ENCODE assay signal across 16 cellular contexts in genomic region chr3:37700849-37701248, GRCh38.
DNase-seq lines count a peak whose midpoint lies in the region; ATAC-seq and TF ChIP-seq lines count a peak whose summit lies in the region.
"Had no signal": no experiment of that assay in that cellular context is flagged by ENCODE, and none has a peak within 500 bp of the region (broad histone marks: within the 10 kb centered on the region; RNA-seq: fewer than 3 reads in every experiment).

No MANE protein-coding gene starts in this region.

- H3K4me3 ChIP-seq in body of pancreas (no peak overlapping the region), heart left ventricle (no peak overlapping the region), smooth muscle cell (no peak overlapping the region)
- H3K4me3 ChIP-seq: testis had no signal

- H3K36me3 ChIP-seq in body of pancreas (replicated peaks in 1 of 2; ENCODE audit: insufficient read depth in 1 of 2, low read depth in 2 of 2): no peaks in the 10 kb centered on the region
- peaks cover 0 to 5% (median 0%) of the 10 kb centered on the region in 9 donors for H3K36me3 ChIP-seq in heart left ventricle
- H3K36me3 ChIP-seq in smooth muscle cell (ENCODE audit: low read depth): no peaks in the 10 kb centered on the region

- intact Hi-C loops in body of pancreas (cut with DNase I) (no loop called here), heart left ventricle (cut with DNase I) (loop anchor here in 1 of 10 donors (5.0 kb wide), 1 partner anchor 254 kb away; no protein-coding TSS in a partner anchor)

- no peaks in the 10 kb centered on the region for H3K27me3 ChIP-seq in body of pancreas
- H3K27me3 ChIP-seq in heart left ventricle: no peaks in the 10 kb centered on the region
- H3K27me3 ChIP-seq in smooth muscle cell (ENCODE audit: low read depth): peaks cover 13% of the 10 kb centered on the region
- H3K27me3 ChIP-seq: testis had no signal

- H3K27ac Mint-ChIP-seq in activated CD8-positive, alpha-beta memory T cell treated with anti-CD3 and anti-CD28 coated beads, Interleukin-2, amount 10 ng/mL, durations not matched to agents 7 days and 5 days: no peak overlapping the region
- H3K27ac Mint-ChIP-seq: activated T-cell treated with anti-CD3 and anti-CD28 coated beads, Interleukin-2, amount 50 U/mL, for 72 hours; immature natural killer cell; naive B cell had no signal

- no peak for TF ChIP-seq POLR2A in body of pancreas (IDR thresholded peaks at IDR 0.05)
- TF ChIP-seq POLR2A in heart left ventricle (IDR thresholded peaks at IDR 0.05): no peak

- H3K4me1 ChIP-seq in body of pancreas: no peaks in the 10 kb centered on the region
- H3K4me1 ChIP-seq in heart left ventricle: peaks cover 0 to 36% (median 14%) of the 10 kb centered on the region in 12 donors
- no peaks in the 10 kb centered on the region for H3K4me1 ChIP-seq in smooth muscle cell (ENCODE audit: low read depth)

- H3K79me2 ChIP-seq in smooth muscle cell (ENCODE audit: low read depth): no peaks in the 10 kb centered on the region

- H3K4me2 ChIP-seq in smooth muscle cell: no peak overlapping the region

- no peaks in the 10 kb centered on the region for H4K20me1 ChIP-seq in smooth muscle cell (ENCODE audit: low read depth)

- H3K9me3 Mint-ChIP-seq in activated CD8-positive, alpha-beta memory T cell treated with anti-CD3 and anti-CD28 coated beads, Interleukin-2, amount 10 ng/mL, durations not matched to agents 7 days and 5 days (ENCODE audit: low read depth): no peaks in the 10 kb centered on the region
- H3K9me3 Mint-ChIP-seq: activated T-cell treated with anti-CD3 and anti-CD28 coated beads, Interleukin-2, amount 50 U/mL, for 72 hours had no signal

- H3K27ac ChIP-seq in body of pancreas: no peak overlapping the region
- H3K27ac ChIP-seq in heart left ventricle: no peak overlapping the region
- no peak overlapping the region for H3K27ac ChIP-seq in smooth muscle cell (ENCODE audit: low read depth)
- H3K27ac ChIP-seq: 22Rv1, testis had no signal

- TF ChIP-seq CTCF in body of pancreas (IDR thresholded peaks at IDR 0.05): peak in 6 of 7 experiments; percentile 24 to 77 (median 56)
- peak in 9 of 12 donors; percentile 10 to 49 (median 24) for TF ChIP-seq CTCF in heart left ventricle (IDR thresholded peaks at IDR 0.05)
- TF ChIP-seq CTCF in smooth muscle cell (IDR thresholded peaks at IDR 0.05; ENCODE audit: borderline replicate concordance, insufficient read depth, poor library complexity, severe bottlenecking): no peak

- no peaks in the 10 kb centered on the region for H3K4me1 Mint-ChIP-seq in activated CD8-positive, alpha-beta memory T cell treated with anti-CD3 and anti-CD28 coated beads, Interleukin-2, amount 10 ng/mL, durations not matched to agents 7 days and 5 days
- H3K4me1 Mint-ChIP-seq: immature natural killer cell, naive B cell had no signal

- CTCF ChIA-PET in activated CD8-positive, alpha-beta memory T cell treated with anti-CD3 and anti-CD28 coated beads, Interleukin-2, amount 10 ng/mL, durations not matched to agents 7 days and 5 days (lab: Charles Lee): no interaction called here

- H3K4me3 Mint-ChIP-seq in activated CD8-positive, alpha-beta memory T cell treated with anti-CD3 and anti-CD28 coated beads, Interleukin-2, amount 10 ng/mL, durations not matched to agents 7 days and 5 days: no peak overlapping the region
- H3K4me3 Mint-ChIP-seq: activated T-cell treated with anti-CD3 and anti-CD28 coated beads, Interleukin-2, amount 50 U/mL, for 72 hours; immature natural killer cell; naive B cell had no signal

- WGBS in body of pancreas, 2 donors: 19 to 25% methylated on average over 1 of the region's 1 CpG
- WGBS in heart left ventricle, 4 donors: 15 to 51% (median 29%) methylated on average over 1 of the region's 1 CpG
- WGBS in smooth muscle cell (ENCODE audit: low lambda C conversion rate): 67% methylated on average over 1 of the region's 1 CpG

- peak; percentile 40 for DNase-seq in DMS 273 (lab: John Stamatoyannopoulos, UW; ENCODE audit: unreplicated experiment)
- DNase-seq in DMS 273 treated with DMSO at 0.1 percent for 48 hours (lab: John Stamatoyannopoulos, UW): no peak
- DNase-seq in body of pancreas: peak in 3 of 4 donors; percentile 35 to 54 (median 38)
- no peak for DNase-seq in heart left ventricle
- DNase-seq in superior temporal gyrus (ENCODE audit: extremely low spot score): peak; percentile 24
- no peak for DNase-seq in smooth muscle cell (lab: John Stamatoyannopoulos, UW; ENCODE audit: unreplicated experiment)
- DNase-seq in activated CD8-positive, alpha-beta memory T cell treated with anti-CD3 and anti-CD28 coated beads, Interleukin-2, amount 10 ng/mL, durations not matched to agents 7 days and 5 days: no peak
- DNase-seq: activated CD4-positive, CD25-positive, alpha-beta regulatory T cell treated with anti-CD3 and anti-CD28 coated beads, Interleukin-2, amount 50 U/mL, for 72 hours; activated T-cell treated with anti-CD3 and anti-CD28 coated beads, Interleukin-2, amount 50 U/mL, for 72 hours; erythroblast; immature natural killer cell; naive B cell; NCI-H1092 treated with DMSO at 0.1 percent for 48 hours; testis had no signal

- no peaks in the 10 kb centered on the region for H3F3A ChIP-seq in smooth muscle cell (ENCODE audit: low read depth)

- no peaks in the 10 kb centered on the region for H3K36me3 Mint-ChIP-seq in activated CD8-positive, alpha-beta memory T cell treated with anti-CD3 and anti-CD28 coated beads, Interleukin-2, amount 10 ng/mL, durations not matched to agents 7 days and 5 days
- H3K36me3 Mint-ChIP-seq: immature natural killer cell, naive B cell had no signal

- peaks cover 11% of the 10 kb centered on the region for H3K27me3 Mint-ChIP-seq in activated CD8-positive, alpha-beta memory T cell treated with anti-CD3 and anti-CD28 coated beads, Interleukin-2, amount 10 ng/mL, durations not matched to agents 7 days and 5 days

- H3K9ac ChIP-seq in smooth muscle cell (ENCODE audit: low read depth): no peak overlapping the region

- peak; percentile 48 for ATAC-seq in body of pancreas
- ATAC-seq in heart left ventricle: peak in 3 of 4 donors; percentile 18 to 40 (median 25)
- no peak for ATAC-seq in HG02852 (IDR thresholded peaks at IDR 0.05; ENCODE audit: unreplicated experiment)
- no peak for ATAC-seq in activated CD8-positive, alpha-beta memory T cell treated with anti-CD3 and anti-CD28 coated beads, Interleukin-2, amount 10 ng/mL, durations not matched to agents 7 days and 5 days
- ATAC-seq: activated T-cell treated with anti-CD3 and anti-CD28 coated beads, Interleukin-2, amount 50 U/mL, for 72 hours had no signal

- no peaks in the 10 kb centered on the region for H3K9me3 ChIP-seq in body of pancreas
- no peaks in the 10 kb centered on the region for H3K9me3 ChIP-seq in heart left ventricle
- H3K9me3 ChIP-seq in smooth muscle cell (replicated peaks; ENCODE audit: low read depth): no peaks in the 10 kb centered on the region
- H3K9me3 ChIP-seq: testis had no signal

- no peak overlapping the region for H2AFZ ChIP-seq in smooth muscle cell (ENCODE audit: low read depth)

Comparison
In these comparisons a context has a peak if more than half of its experiments do, and no peak if none do; other contexts are left out.
1. DNase-seq: peak in DMS 273 (single experiment), body of pancreas (3 of 4) and superior temporal gyrus (single experiment); none in DMS 273 treated with DMSO at 0.1 percent for 48 hours (single experiment), heart left ventricle (0 of 5), smooth muscle cell (single experiment) and activated CD8-positive, alpha-beta memory T cell treated with anti-CD3 and anti-CD28 coated beads, Interleukin-2, amount 10 ng/mL, durations not matched to agents 7 days and 5 days (single experiment).
2. ATAC-seq: peak in body of pancreas (single experiment) and heart left ventricle (3 of 4); none in HG02852 (single experiment) and activated CD8-positive, alpha-beta memory T cell treated with anti-CD3 and anti-CD28 coated beads, Interleukin-2, amount 10 ng/mL, durations not matched to agents 7 days and 5 days (single experiment).